Comparison of ENCODE assay signal across 1 cellular context in genomic region chr17:28951991-28952975, GRCh38.
A peak's percentile ranks its signal among the peaks of the same experiment; 100 is the strongest.
TF ChIP-seq lines count a peak whose summit lies in the region.

No MANE protein-coding gene starts in this region.

TF ChIP-seq in GM12878, 131 proteins besides CTCF, POLR2A, EP300 and RAD21 (continued from another document and continues in another):
- TF ChIP-seq CEBPB (IDR thresholded peaks at IDR 0.05; ENCODE audit: borderline replicate concordance in 1 of 2, low read depth in 2 of 2, low read length in 2 of 2) (no peak), ZBTB40 (IDR thresholded peaks at IDR 0.05; ENCODE audit: borderline replicate concordance) (peak; percentile 92), NRF1 (conservative IDR thresholded peaks at IDR 0.05; ENCODE audit: low read depth, low read length) (no peak), RCOR1 (conservative IDR thresholded peaks at IDR 0.05; ENCODE audit: low read depth, low read length) (peak; percentile 98), GATAD2B (conservative IDR thresholded peaks at IDR 0.05; ENCODE audit: low read depth) (no peak; the same call in 1 of the 2 replicates), FOXM1 (IDR thresholded peaks at IDR 0.05; ENCODE audit: low read depth, low read length) (no peak), MAX (IDR thresholded peaks at IDR 0.05; ENCODE audit: low read depth, low read length) (peak; percentile 62; the same call in 1 of the 2 replicates), PRDM15 (CRISPR knock-in tag; IDR thresholded peaks at IDR 0.05) (no peak), EED (IDR thresholded peaks at IDR 0.05; ENCODE audit: low read depth) (no peak), NBN (IDR thresholded peaks at IDR 0.05) (peak; percentile 83), RB1 (IDR thresholded peaks at IDR 0.05; ENCODE audit: borderline replicate concordance) (peak; percentile 30; the same call in 1 of the 2 replicates), FOS (IDR thresholded peaks at IDR 0.05; ENCODE audit: borderline replicate concordance, extremely low read depth, insufficient read length) (no peak), BCLAF1 (IDR thresholded peaks at IDR 0.05) (no peak), CBX5 (IDR thresholded peaks at IDR 0.05; ENCODE audit: low read depth) (no peak), REST (IDR thresholded peaks at IDR 0.05; ENCODE audit: low read depth, low read length) (no peak), ZNF274 (IDR thresholded peaks at IDR 0.05; ENCODE audit: insufficient read depth, insufficient read length) (no peak), ETV6 (conservative IDR thresholded peaks at IDR 0.05 in 1 of 2, IDR thresholded peaks at IDR 0.05 in 1 of 2; ENCODE audit: borderline replicate concordance in 1 of 2, low read depth in 1 of 2) (no peak), ESRRA (IDR thresholded peaks at IDR 0.05; ENCODE audit: low read length) (no peak), ZNF217 (IDR thresholded peaks at IDR 0.05) (no peak), RELA (IDR thresholded peaks at IDR 0.05; ENCODE audit: borderline replicate concordance, partially characterized antibody) (peak; percentile 60), RFX5 (IDR thresholded peaks at IDR 0.05; ENCODE audit: low read depth, low read length) (0 out of 2 replicates have a peak, but pooled peaks have one; percentile 21), RELB (IDR thresholded peaks at IDR 0.05; ENCODE audit: low read depth) (peak; percentile 75; the same call in 1 of the 2 replicates), MEF2A (IDR thresholded peaks at IDR 0.05; ENCODE audit: insufficient read depth, low read depth, low read length) (peak; percentile 79; the same call in 1 of the 2 replicates), FOXK2 (IDR thresholded peaks at IDR 0.05) (0 out of 2 replicates have a peak, but pooled peaks have one; percentile 14), USF2 (IDR thresholded peaks at IDR 0.05; ENCODE audit: borderline replicate concordance, low read depth, low read length) (peak; percentile 6; the same call in 1 of the 2 replicates), KAT2A (conservative IDR thresholded peaks at IDR 0.05; ENCODE audit: control insufficient read depth, low read depth, low read length) (no peak), ZNF622 (IDR thresholded peaks at IDR 0.05) (no peak), ZNF24 (IDR thresholded peaks at IDR 0.05) (no peak), NKRF (conservative IDR thresholded peaks at IDR 0.05) (0 out of 2 replicates have a peak, but pooled peaks have one; percentile 47), YBX1 (IDR thresholded peaks at IDR 0.05) (no peak), KDM1A (IDR thresholded peaks at IDR 0.05; ENCODE audit: borderline replicate concordance) (no peak), SIX5 (IDR thresholded peaks at IDR 0.05; ENCODE audit: low read depth, low read length, severe bottlenecking) (peak; percentile 99), CHD1 (IDR thresholded peaks at IDR 0.05; ENCODE audit: low read depth, low read length) (no peak; the same call in 1 of the 2 replicates), SUPT20H (IDR thresholded peaks at IDR 0.05; ENCODE audit: borderline replicate concordance, control insufficient read depth, low read depth, low read length) (no peak), DPF2 (IDR thresholded peaks at IDR 0.05) (no peak; the same call in 1 of the 2 replicates), EGR1 (IDR thresholded peaks at IDR 0.05; ENCODE audit: borderline replicate concordance in 1 of 2, low read depth in 2 of 2, low read length in 2 of 2) (peak in 1 of 2 experiments; percentile 44; a peak in 1 of 3 replicates), ZNF207 (IDR thresholded peaks at IDR 0.05; ENCODE audit: borderline replicate concordance) (peak; percentile 44), BACH1 (IDR thresholded peaks at IDR 0.05; ENCODE audit: borderline replicate concordance) (peak; percentile 76; the same call in 1 of the 2 replicates), NR2C2 (IDR thresholded peaks at IDR 0.05; ENCODE audit: borderline replicate concordance, control insufficient read depth, insufficient read length, low read depth) (peak; percentile 93), PAX8 (IDR thresholded peaks at IDR 0.05) (0 out of 2 replicates have a peak, but pooled peaks have one; percentile 82)
